8 cellular contexts compared by ENCODE assay signal in genomic region chr1:200409761-200410565, GRCh38. TPM values are rescaled to one million over a fixed set of nuclear protein-coding genes. Genes with fewer than 3 reads are reported as not detected.
DNase-seq lines count a peak whose midpoint lies in the region; ATAC-seq, FAIRE-seq and TF ChIP-seq lines count a peak whose summit lies in the region.

Gene ZNF281, minus strand, starts transcription at chr1:200410036. Its CDS starts 331 bp downstream, at chr1:200409705.

- no TSS peak for BruUV-seq in Caco-2 (replicated peaks; lab: Mats Ljungman, UMichigan)

- H3K27me3 Mint-ChIP-seq in Caco-2 (ENCODE audit: insufficient read depth, unreplicated experiment), result no peaks in the 10 kb centered on the region

- ATAC-seq in GM21381 (IDR thresholded peaks at IDR 0.05; ENCODE audit: unreplicated experiment), result peak; percentile 98

- H3K4me1 ChIP-seq in Caco-2, result peaks cover 31% of the 10 kb centered on the region
- H3K4me1 ChIP-seq in effector memory CD4-positive, alpha-beta T cell (ENCODE audit: control insufficient read depth, insufficient read depth, low read length, poor library complexity, severe bottlenecking), result peaks cover 28% of the 10 kb centered on the region

- peaks cover 31% of the 10 kb centered on the region for H3K4me1 Mint-ChIP-seq in Caco-2 (ENCODE audit: low read depth, unreplicated experiment)

- peak; percentile 94 to 96 for DNase-seq in Caco-2
- peak; percentile 96 for DNase-seq in HTR-8/SVneo (ENCODE audit: insufficient read length, low spot score)
- DNase-seq in NOMO-1 treated with DMSO at 0.1 percent for 48 hours (lab: John Stamatoyannopoulos, UW; ENCODE audit: unreplicated experiment), result peak; percentile 92
- DNase-seq in effector memory CD4-positive, alpha-beta T cell, result peak; percentile 87 to 94 (median 90)
- peak; percentile 95 for DNase-seq in medulla oblongata (ENCODE audit: extremely low spot score)
- DNase-seq in stimulated activated CD4-positive, alpha-beta T cell treated with anti-CD3 and anti-CD28 coated beads, TNF-alpha, amount 100 ng/mL, for 48 hours (ENCODE audit: low read depth in 3 of 3), result peak; percentile 86 to 91 (median 90)

- POLR2A ChIA-PET in Caco-2 (lab: Charles Lee), result interaction anchor here (0.6 to 1.2 kb wide), 4 partner anchors 96 to 639 kb away, joined by 3 to 4 read pairs (median 3); no protein-coding TSS in a partner anchor
- POLR2A ChIA-PET in activated CD8-positive, alpha-beta memory T cell treated with anti-CD3 and anti-CD28 coated beads for 36 hours (lab: Charles Lee), result no interaction called here

- peak within 1 kb of the TSS; percentile 96 for H3K4me3 ChIP-seq in Caco-2 (ENCODE audit: low read depth, low read length)
- peak within 1 kb of the TSS; percentile 96 for H3K4me3 ChIP-seq in effector memory CD4-positive, alpha-beta T cell (ENCODE audit: insufficient read depth, low read depth, low read length, poor library complexity, severe bottlenecking)

- no peaks in the 10 kb centered on the region for H3K9me3 Mint-ChIP-seq in Caco-2 (ENCODE audit: unreplicated experiment)

- H3K27ac ChIP-seq in effector memory CD4-positive, alpha-beta T cell (ENCODE audit: insufficient read depth, low read length, poor library complexity, severe bottlenecking), result peak within 1 kb of the TSS; percentile 78

- CTCF ChIA-PET in Caco-2 (lab: Charles Lee), result interaction anchor here (0.5 kb wide), 1 partner anchor 426 kb away, joined by 3 read pairs; no protein-coding TSS in a partner anchor
- CTCF ChIA-PET in activated CD8-positive, alpha-beta memory T cell treated with anti-CD3 and anti-CD28 coated beads for 36 hours (lab: Charles Lee), result no interaction called here

- peak; percentile 91 for FAIRE-seq in HTR-8/SVneo (lab: Jason Lieb, UNC)

- H3K36me3 ChIP-seq in Caco-2 (ENCODE audit: control insufficient read depth, insufficient read depth, low read length), result no peaks in the 10 kb centered on the region; the same call in 1 of the 2 replicates
- H3K36me3 ChIP-seq in effector memory CD4-positive, alpha-beta T cell (ENCODE audit: control insufficient read depth, insufficient read depth, low read length), result no peaks in the 10 kb centered on the region

- no peaks in the 10 kb centered on the region for H3K9me3 ChIP-seq in Caco-2
- no peaks in the 10 kb centered on the region for H3K9me3 ChIP-seq in effector memory CD4-positive, alpha-beta T cell (ENCODE audit: control insufficient read depth, low read length)

- H3K27me3 ChIP-seq in Caco-2 (replicated peaks; ENCODE audit: control insufficient read depth, insufficient read depth, low read length), result no peaks in the 10 kb centered on the region
- H3K27me3 ChIP-seq in effector memory CD4-positive, alpha-beta T cell (replicated peaks; ENCODE audit: control insufficient read depth, insufficient read depth, low read length, poor library complexity, severe bottlenecking), result no peaks in the 10 kb centered on the region

- H3K36me3 Mint-ChIP-seq in Caco-2 (ENCODE audit: insufficient read depth, unreplicated experiment), result peaks cover 50% of the 10 kb centered on the region

- intact Hi-C loops in Caco-2 (cut with micrococcal nuclease; ENCODE audit: unreplicated experiment), result loop anchor here (1.0 to 5.0 kb wide), 6 partner anchors 38 to 113 kb away; no protein-coding TSS in a partner anchor

- no peak for TF ChIP-seq CTCF in Caco-2 (IDR thresholded peaks at IDR 0.05; ENCODE audit: insufficient read depth in 1 of 2, low read depth in 1 of 2, low read length in 1 of 2, severe bottlenecking in 1 of 2, unreplicated experiment in 1 of 2)

- H3K27ac Mint-ChIP-seq in Caco-2 (ENCODE audit: unreplicated experiment), result peak within 1 kb of the TSS; percentile 87

- H3K4me3 Mint-ChIP-seq in Caco-2 (ENCODE audit: unreplicated experiment), result peak within 1 kb of the TSS; percentile 94

RNA-seq across cellular contexts. Expression of gene ZNF281, which starts in this region (rescaled TPM):
- 31.3 and 32.3 TPM in 2 replicates for total RNA-seq in Caco-2 (2022)
- 10 to 100 TPM; 17.9 to 18.5 TPM for total RNA-seq in activated CD8-positive, alpha-beta memory T cell treated with anti-CD3 and anti-CD28 coated beads for 36 hours

Comparison
In these comparisons a context has a peak if more than half of its experiments do, and no peak if none do; other contexts are left out.
1. Peak in every context shown above with its lines: DNase-seq, ATAC-seq, H3K4me3 ChIP-seq and H3K27ac ChIP-seq.